In the genomic region with DNA sequence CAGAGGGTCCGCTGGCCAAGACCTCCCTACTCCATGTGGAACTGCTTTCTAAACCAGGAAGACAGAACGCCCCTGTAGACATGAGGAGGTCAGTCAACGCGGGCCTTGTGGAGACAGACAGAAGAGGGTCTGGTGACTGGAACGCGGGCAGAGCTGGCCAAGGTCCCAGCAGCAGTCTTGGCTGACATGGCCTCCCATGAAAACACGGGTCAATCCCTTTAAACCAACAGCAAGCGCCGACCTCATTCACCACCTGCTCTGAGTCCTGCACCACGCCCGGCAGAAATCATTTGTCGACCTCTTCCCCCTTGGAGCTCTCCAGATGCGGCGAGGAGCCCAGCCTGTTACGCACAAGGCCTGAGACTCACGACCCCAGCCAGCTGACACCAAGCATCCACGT, we compare ENCODE assay signal across 21 cellular contexts.
A peak's percentile ranks its signal among the peaks of the same experiment; 100 is the strongest.
DNase-seq lines count a peak whose midpoint lies in the region; ATAC-seq, FAIRE-seq and TF ChIP-seq lines count a peak whose summit lies in the region.
"Had no signal": no experiment of that assay in that cellular context is flagged by ENCODE, and none has a peak within 500 bp of the region (broad histone marks: within the 10 kb centered on the region; RNA-seq: fewer than 3 reads in every experiment).

No MANE protein-coding gene starts in this region.

- peaks cover 22% of the 10 kb centered on the region for H3K27me3 Mint-ChIP-seq in activated CD4-positive, alpha-beta memory T cell treated with anti-CD3 and anti-CD28 coated beads, Interleukin-2, amount 10 ng/mL, durations not matched to agents 7 days and 5 days

- peak overlapping the region in 9 of 11 experiments; percentile 27 to 74 (median 45); a peak in 8 of 22 replicates for H3K4me2 ChIP-seq in BLaER1 treated with 17β-estradiol and CSF1 and Interleukin-3, amounts not matched to agents 10 nM and 100 nM

- H3K9me3 ChIP-seq in BLaER1 treated with 17β-estradiol and CSF1 and Interleukin-3, amounts not matched to agents 10 nM and 100 nM (replicated peaks in 1 of 11) = peaks cover 0 to 47% (median 37%) of the 10 kb centered on the region in 11 experiments; a peak in 18 of 22 replicates
- no peaks in the 10 kb centered on the region for H3K9me3 ChIP-seq in ascending aorta
- peaks cover 0 to 6% of the 10 kb centered on the region in 2 donors for H3K9me3 ChIP-seq in kidney (ENCODE audit: control insufficient read depth in 1 of 2, low read length in 2 of 2)
- no peaks in the 10 kb centered on the region for H3K9me3 ChIP-seq in psoas muscle
- H3K9me3 ChIP-seq: Caco-2, Peyer's patch, SJSA1 had no signal

- no peaks in the 10 kb centered on the region for H3K9me3 Mint-ChIP-seq in activated CD4-positive, alpha-beta memory T cell treated with anti-CD3 and anti-CD28 coated beads, Interleukin-2, amount 10 ng/mL, durations not matched to agents 7 days and 5 days

- FAIRE-seq in kidney (lab: Jason Lieb, UNC) = no peak
- FAIRE-seq: GM12878 had no signal

- no peak overlapping the region for H3K4me3 ChIP-seq in BLaER1 treated with 17β-estradiol and CSF1 and Interleukin-3, amounts not matched to agents 10 nM and 100 nM
- no peak overlapping the region for H3K4me3 ChIP-seq in ascending aorta
- no peak overlapping the region for H3K4me3 ChIP-seq in kidney (ENCODE audit: low read length in 2 of 2)
- no peak overlapping the region for H3K4me3 ChIP-seq in psoas muscle
- H3K4me3 ChIP-seq: GM12878, Peyer's patch, SJSA1 had no signal

- H3K36me3 Mint-ChIP-seq in activated CD4-positive, alpha-beta memory T cell treated with anti-CD3 and anti-CD28 coated beads, Interleukin-2, amount 10 ng/mL, durations not matched to agents 7 days and 5 days (ENCODE audit: low read depth) = no peaks in the 10 kb centered on the region
- H3K36me3 Mint-ChIP-seq: CD4-positive, alpha-beta memory T cell had no signal

- CTCF ChIA-PET in activated CD4-positive, alpha-beta memory T cell treated with anti-CD3 and anti-CD28 coated beads, Interleukin-2, amount 10 ng/mL, durations not matched to agents 7 days and 5 days (lab: Charles Lee) = no interaction called here

- H3K4me3 Mint-ChIP-seq in activated CD4-positive, alpha-beta memory T cell treated with anti-CD3 and anti-CD28 coated beads, Interleukin-2, amount 10 ng/mL, durations not matched to agents 7 days and 5 days = no peak overlapping the region
- H3K4me3 Mint-ChIP-seq: CD4-positive, alpha-beta memory T cell had no signal

- no peak for TF ChIP-seq CTCF in ascending aorta (IDR thresholded peaks at IDR 0.05)
- no peak for TF ChIP-seq CTCF in kidney (IDR thresholded peaks at IDR 0.05; ENCODE audit: borderline replicate concordance, extremely low read depth, insufficient read depth)
- TF ChIP-seq CTCF in psoas muscle (IDR thresholded peaks at IDR 0.05) = no peak

- peaks cover 30 to 39% (median 33%) of the 10 kb centered on the region in 10 experiments for H3K4me1 ChIP-seq in BLaER1 treated with 17β-estradiol and CSF1 and Interleukin-3, amounts not matched to agents 10 nM and 100 nM
- H3K4me1 ChIP-seq in ascending aorta (peaks cover 47 to 94% of the 10 kb centered on the region in 2 donors), kidney (ENCODE audit: control insufficient read depth in 1 of 2, insufficient read depth in 1 of 2, low read depth in 1 of 2, low read length in 2 of 2) (peaks cover 37 to 52% of the 10 kb centered on the region in 2 donors), psoas muscle (peaks cover 94% of the 10 kb centered on the region)
- H3K4me1 ChIP-seq: Caco-2 had no signal

- H3K27ac ChIP-seq in BLaER1 treated with 17β-estradiol and CSF1 and Interleukin-3, amounts not matched to agents 10 nM and 100 nM = no peak overlapping the region
- H3K27ac ChIP-seq in ascending aorta (peak overlapping the region; percentile 90 to 94), kidney (ENCODE audit: low read depth in 2 of 2, low read length in 2 of 2) (no peak overlapping the region), psoas muscle (peak overlapping the region; percentile 6)
- H3K27ac ChIP-seq: Peyer's patch, SJSA1 had no signal

- H3K27me3 ChIP-seq in BLaER1 treated with 17β-estradiol and CSF1 and Interleukin-3, amounts not matched to agents 10 nM and 100 nM = no peaks in the 10 kb centered on the region
- H3K27me3 ChIP-seq in ascending aorta (no peaks in the 10 kb centered on the region), psoas muscle (ENCODE audit: insufficient read depth in 3 of 3, low read length in 2 of 3) (no peaks in the 10 kb centered on the region)
- H3K27me3 ChIP-seq: Peyer's patch, SJSA1 had no signal

- POLR2A ChIA-PET in activated CD4-positive, alpha-beta memory T cell treated with anti-CD3 and anti-CD28 coated beads, Interleukin-2, amount 10 ng/mL, durations not matched to agents 7 days and 5 days (lab: Charles Lee) = no interaction called here

- H3K27ac Mint-ChIP-seq in activated CD4-positive, alpha-beta memory T cell treated with anti-CD3 and anti-CD28 coated beads, Interleukin-2, amount 10 ng/mL, durations not matched to agents 7 days and 5 days = no peak overlapping the region
- H3K27ac Mint-ChIP-seq: CD4-positive, alpha-beta memory T cell had no signal

- intact Hi-C loops in ascending aorta (cut with DNase I) = no loop called here
- intact Hi-C loops in kidney (cut with DNase I) = no loop called here
- intact Hi-C loops in psoas muscle (cut with DNase I) = no loop called here

- no peak overlapping the region for H3K9ac ChIP-seq in BLaER1 treated with 17β-estradiol and CSF1 and Interleukin-3, amounts not matched to agents 10 nM and 100 nM
- H3K9ac ChIP-seq in kidney (ENCODE audit: low read length in 2 of 2) = no peak overlapping the region

- H3K4me1 Mint-ChIP-seq in activated CD4-positive, alpha-beta memory T cell treated with anti-CD3 and anti-CD28 coated beads, Interleukin-2, amount 10 ng/mL, durations not matched to agents 7 days and 5 days = peaks cover 4% of the 10 kb centered on the region

- H3K36me3 ChIP-seq in BLaER1 treated with 17β-estradiol and CSF1 and Interleukin-3, amounts not matched to agents 10 nM and 100 nM = peaks cover 78 to 95% (median 88%) of the 10 kb centered on the region in 11 experiments
- H3K36me3 ChIP-seq in ascending aorta (no peaks in the 10 kb centered on the region), kidney (ENCODE audit: control insufficient read depth in 1 of 2, insufficient read depth in 2 of 2, low read length in 2 of 2) (peaks cover 0 to 8% of the 10 kb centered on the region in 2 donors), psoas muscle (ENCODE audit: insufficient read depth in 1 of 2, low read depth in 1 of 2) (no peaks in the 10 kb centered on the region)

- peaks cover 92 to 100% (median 100%) of the 10 kb centered on the region in 11 experiments for H4K20me1 ChIP-seq in BLaER1 treated with 17β-estradiol and CSF1 and Interleukin-3, amounts not matched to agents 10 nM and 100 nM

- no peak for ATAC-seq in psoas muscle
- ATAC-seq in GM18511 (IDR thresholded peaks at IDR 0.05; ENCODE audit: unreplicated experiment) = no peak
- ATAC-seq: GM12878 had no signal

- 59 to 67% (median 63%) methylated on average over 17 of the region's 17 CpGs for WGBS in psoas muscle, 3 donors

- DNase-seq in ascending aorta (ENCODE audit: low spot score in 2 of 2) (no peak), kidney (peak; percentile 49), psoas muscle (peak in 1 of 2 donors; percentile 50), GM19238 (ENCODE audit: insufficient read length, low spot score) (no peak)
- no peak for DNase-seq in activated CD4-positive, alpha-beta memory T cell treated with anti-CD3 and anti-CD28 coated beads, Interleukin-2, amount 10 ng/mL, durations not matched to agents 7 days and 5 days
- DNase-seq: Caco-2; CD4-positive, alpha-beta memory T cell; DMS 273 treated with DMSO at 0.1 percent for 48 hours; DND-41; Karpas-422; NCI-H1417; NCI-H1694 treated with DMSO at 0.1 percent for 48 hours; NCI-H2081 treated with DMSO at 0.1 percent for 48 hours; NCI-H2171 treated with DMSO at 0.1 percent for 48 hours; NCI-H524 treated with DMSO at 0.1 percent for 48 hours; NCI-H82; Peyer's patch had no signal

Comparison
In these comparisons a context has a peak if more than half of its experiments do, and no peak if none do; other contexts are left out.
1. H3K27ac ChIP-seq: peak in ascending aorta (2 of 2) and psoas muscle (single experiment); none in BLaER1 treated with 17β-estradiol and CSF1 and Interleukin-3, amounts not matched to agents 10 nM and 100 nM (0 of 11) and kidney (0 of 2).